ENCODE assay signal across 10 cellular contexts in genomic region chr17:15371731-15372130, GRCh38. TPM values are rescaled to one million over a fixed set of nuclear protein-coding genes. Genes with fewer than 3 reads are reported as not detected.
"Had no signal": no experiment of that assay in that cellular context is flagged by ENCODE, and none has a peak within 500 bp of the region (broad histone marks: within the 10 kb centered on the region; RNA-seq: fewer than 3 reads in every experiment).

No MANE protein-coding gene starts in this region.

- DNase-seq: GM23248, GOT3, H9, HCEC 1CT, HFFc6, IMR-90, KG1 had no signal

- H2AFZ ChIP-seq: GM23248 had no signal

- H3K4me3 ChIP-seq: GM23248 had no signal

- H3K9ac ChIP-seq: GM23248 had no signal

- H3K27ac ChIP-seq: GM23248, HL-60 had no signal

RNA-seq across cellular contexts. Expression of gene TEKT3, which starts 30.3 kb away (rescaled TPM):
- total RNA-seq: GM23248, H4, HFFc6, HT1080, IMR-90 had no signal
- polyA plus RNA-seq: GM23248 had no signal
